Comparison of ENCODE assay signal across 9 cellular contexts in genomic region chr6:111566873-111567517, GRCh38. TPM values are rescaled to one million over a fixed set of nuclear protein-coding genes. Genes with fewer than 3 reads are reported as not detected.
DNase-seq lines count a peak whose midpoint lies in the region; ATAC-seq, FAIRE-seq and TF ChIP-seq lines count a peak whose summit lies in the region.
"Had no signal": no experiment of that assay in that cellular context is flagged by ENCODE, and none has a peak within 500 bp of the region (broad histone marks: within the 10 kb centered on the region; RNA-seq: fewer than 3 reads in every experiment).

No MANE protein-coding gene starts in this region.

- no peaks in the 10 kb centered on the region for H3K79me1 ChIP-seq in neuronal stem cell (ENCODE audit: low read depth, low read length)

- ATAC-seq in GM21367 (IDR thresholded peaks at IDR 0.05; ENCODE audit: unreplicated experiment) = no peak
- ATAC-seq in HG03280 (IDR thresholded peaks at IDR 0.05; ENCODE audit: unreplicated experiment) = no peak

- peak overlapping the region; percentile 8 for H3K27ac ChIP-seq in neuronal stem cell (replicated peaks; ENCODE audit: low read length)

- H3K4me1 ChIP-seq in neuronal stem cell (ENCODE audit: control insufficient read depth in 2 of 2, insufficient read depth in 1 of 2, low read depth in 1 of 2, low read length in 2 of 2) = peaks cover 23% of the 10 kb centered on the region in 2 donors

- H3K27me3 ChIP-seq in neuronal stem cell (ENCODE audit: control insufficient read depth in 3 of 3, insufficient read depth in 3 of 3, low read depth in 1 of 3, low read length in 3 of 3) = no peaks in the 10 kb centered on the region

- peak overlapping the region; percentile 27 for H3K4me3 ChIP-seq in choroid plexus epithelial cell (ENCODE audit: low read depth, low read length)
- peak overlapping the region in 1 of 2 donors; percentile 3 for H3K4me3 ChIP-seq in neuronal stem cell (ENCODE audit: low read length in 2 of 2)

- DNase-seq in ELR (ENCODE audit: low read depth) (peak; percentile 31), NCI-H2227 (lab: John Stamatoyannopoulos, UW; ENCODE audit: unreplicated experiment) (peak; percentile 51), choroid plexus epithelial cell (ENCODE audit: low read depth) (no peak), neuronal stem cell (ENCODE audit: low spot score) (no peak), NCI-H1694 (lab: John Stamatoyannopoulos, UW) (no peak), urothelium cell line (ENCODE audit: low spot score) (no peak)

- H2BK120ac ChIP-seq in neuronal stem cell (ENCODE audit: low read depth, low read length) = no peak overlapping the region

- no peak overlapping the region for H3K23ac ChIP-seq in neuronal stem cell (ENCODE audit: low read depth, low read length, poor library complexity)

- FAIRE-seq in urothelium cell line (lab: Jason Lieb, UNC) = no peak
- FAIRE-seq: colon had no signal

- peak overlapping the region; percentile 86 for H2AFZ ChIP-seq in neuronal stem cell (ENCODE audit: low read length)

- H3K4me2 ChIP-seq in neuronal stem cell (ENCODE audit: insufficient read depth, low read length, poor library complexity, severe bottlenecking) = no peak overlapping the region

- no peak overlapping the region for H3K4ac ChIP-seq in neuronal stem cell (ENCODE audit: low read length)

- H4K8ac ChIP-seq in neuronal stem cell (ENCODE audit: low read depth, low read length) = peak overlapping the region; percentile 43

- peak overlapping the region; percentile 59 for H3K14ac ChIP-seq in neuronal stem cell (ENCODE audit: low read length)

- H2BK12ac ChIP-seq in neuronal stem cell (ENCODE audit: low read length) = no peak overlapping the region

- no peaks in the 10 kb centered on the region for H3K9me3 ChIP-seq in neuronal stem cell (replicated peaks in 1 of 2; ENCODE audit: control insufficient read depth in 2 of 2, insufficient read depth in 1 of 2, low read depth in 1 of 2, low read length in 2 of 2)

- no peak for TF ChIP-seq CTCF in choroid plexus epithelial cell (conservative IDR thresholded peaks at IDR 0.05; ENCODE audit: low read depth, low read length)

- H2AK5ac ChIP-seq in neuronal stem cell (ENCODE audit: low read depth, low read length) = no peak overlapping the region

- no CpG with 5 or more reads among the region's 19 CpGs for WGBS in neuronal stem cell (ENCODE audit: extremely low coverage in 2 of 2, insufficient read length in 2 of 2, insufficient replicate concordance in 1 of 2), 2 donors

- peaks cover 0 to 5% of the 10 kb centered on the region in 2 donors for H3K36me3 ChIP-seq in neuronal stem cell (replicated peaks in 1 of 2; ENCODE audit: control insufficient read depth in 2 of 2, insufficient read depth in 2 of 2, low read length in 2 of 2)

- H2BK15ac ChIP-seq in neuronal stem cell (ENCODE audit: low read length) = no peak overlapping the region

- H4K91ac ChIP-seq in neuronal stem cell (ENCODE audit: low read depth, low read length, poor library complexity) = no peak overlapping the region

- no peak overlapping the region for H2BK5ac ChIP-seq in neuronal stem cell (ENCODE audit: low read length)

- peak overlapping the region; percentile 31 for H3K18ac ChIP-seq in neuronal stem cell (ENCODE audit: low read length)

- H3K9ac ChIP-seq in neuronal stem cell (ENCODE audit: low read depth, low read length, poor library complexity) = no peak overlapping the region

RNA-seq across cellular contexts. Expression of gene TRAF3IP2, which starts 38.7 kb away (rescaled TPM):
- polyA plus RNA-seq in neuronal stem cell (2013, experiment 1 of 2) = 2.5 TPM
- 2.1 TPM for polyA plus RNA-seq in neuronal stem cell (2013, experiment 2 of 2)

Comparison
In these comparisons a context has a peak if more than half of its experiments do, and no peak if none do; other contexts are left out.
1. DNase-seq: peak in ELR (single experiment) and NCI-H2227 (single experiment); none in choroid plexus epithelial cell (single experiment), neuronal stem cell (single experiment), NCI-H1694 (single experiment) and urothelium cell line (single experiment).